In genomic region chr11:62846177-62846576, GRCh38 we compare ENCODE assay signal across 1 cellular context.
TF ChIP-seq lines count a peak whose summit lies in the region.

No MANE protein-coding gene starts in this region.

TF ChIP-seq in HepG2, 621 proteins besides CTCF, POLR2A, EP300 and RAD21:
- peak; percentile 82 for TF ChIP-seq HNF4A (CRISPR knock-in tag; IDR thresholded peaks at IDR 0.05)
- TF ChIP-seq SOX13 (IDR thresholded peaks at IDR 0.05), result no peak
- peak in 1 of 2 experiments; percentile 32; a peak in 1 of 4 replicates for TF ChIP-seq SOX13 (CRISPR knock-in tag; conservative IDR thresholded peaks at IDR 0.05 in 1 of 2, IDR thresholded peaks at IDR 0.05 in 1 of 2)
- no peak for TF ChIP-seq HMGXB3 (CRISPR knock-in tag; IDR thresholded peaks at IDR 0.05; ENCODE audit: borderline replicate concordance)
- no peak for TF ChIP-seq FIP1L1 (IDR thresholded peaks at IDR 0.05; ENCODE audit: borderline replicate concordance, insufficient read depth, low read depth, low read length)
- TF ChIP-seq HNF4G (IDR thresholded peaks at IDR 0.05; ENCODE audit: borderline replicate concordance, low read depth, low read length), result peak; percentile 69; the same call in 1 of the 2 replicates
- TF ChIP-seq HNF4G (CRISPR knock-in tag; IDR thresholded peaks at IDR 0.05; ENCODE audit: borderline replicate concordance, low read depth), result no peak
- TF ChIP-seq ZNF644 (CRISPR knock-in tag; IDR thresholded peaks at IDR 0.05; ENCODE audit: low read depth), result 0 out of 2 replicates have a peak, but pooled peaks have one; percentile 53
- peak; percentile 32; the same call in 1 of the 2 replicates for TF ChIP-seq ARID5B (CRISPR knock-in tag; IDR thresholded peaks at IDR 0.05)
- TF ChIP-seq MED1 (CRISPR knock-in tag; IDR thresholded peaks at IDR 0.05), result peak; percentile 44; the same call in 1 of the 2 replicates
- TF ChIP-seq CEBPB (IDR thresholded peaks at IDR 0.05; ENCODE audit: borderline replicate concordance, low read depth, low read length), result peak; percentile 58; the same call in 1 of the 2 replicates
- TF ChIP-seq ZNF670 (CRISPR knock-in tag; IDR thresholded peaks at IDR 0.05; ENCODE audit: borderline replicate concordance), result no peak
- TF ChIP-seq SAP130 (CRISPR knock-in tag; IDR thresholded peaks at IDR 0.05; ENCODE audit: low read depth), result peak; percentile 39; the same call in 1 of the 2 replicates
- TF ChIP-seq SP5 (CRISPR knock-in tag; IDR thresholded peaks at IDR 0.05; ENCODE audit: borderline replicate concordance, low read depth), result peak; percentile 70; the same call in 1 of the 2 replicates
- no peak for TF ChIP-seq PCBP1 (IDR thresholded peaks at IDR 0.05; ENCODE audit: borderline replicate concordance, low read depth, low read length)
- TF ChIP-seq NR2F6 (IDR thresholded peaks at IDR 0.05), result no peak
- peak; percentile 20; the same call in 1 of the 2 replicates for TF ChIP-seq NR2F6 (CRISPR knock-in tag; IDR thresholded peaks at IDR 0.05)
- peak; percentile 53 for TF ChIP-seq PAXIP1 (CRISPR knock-in tag; conservative IDR thresholded peaks at IDR 0.05)
- peak; percentile 66; the same call in 1 of the 2 replicates for TF ChIP-seq ETV5 (CRISPR knock-in tag; IDR thresholded peaks at IDR 0.05; ENCODE audit: borderline replicate concordance)
- TF ChIP-seq CEBPG (CRISPR knock-in tag; IDR thresholded peaks at IDR 0.05), result peak; percentile 74
- TF ChIP-seq ZMYM3 (CRISPR knock-in tag; IDR thresholded peaks at IDR 0.05), result 0 out of 2 replicates have a peak, but pooled peaks have one; percentile 12
- TF ChIP-seq TEAD3 (CRISPR knock-in tag; optimal IDR thresholded peaks at IDR 0.05; ENCODE audit: borderline replicate concordance), result peak; percentile 33
- TF ChIP-seq MLX (CRISPR knock-in tag; IDR thresholded peaks at IDR 0.05), result peak; percentile 15; the same call in 1 of the 2 replicates
- no peak for TF ChIP-seq AGO2 (optimal IDR thresholded peaks at IDR 0.05; ENCODE audit: low read depth, low read length)
- TF ChIP-seq GATAD2A (CRISPR knock-in tag; IDR thresholded peaks at IDR 0.05), result peak; percentile 44; the same call in 1 of the 2 replicates
